12 cellular contexts compared by ENCODE assay signal in the genomic region with DNA sequence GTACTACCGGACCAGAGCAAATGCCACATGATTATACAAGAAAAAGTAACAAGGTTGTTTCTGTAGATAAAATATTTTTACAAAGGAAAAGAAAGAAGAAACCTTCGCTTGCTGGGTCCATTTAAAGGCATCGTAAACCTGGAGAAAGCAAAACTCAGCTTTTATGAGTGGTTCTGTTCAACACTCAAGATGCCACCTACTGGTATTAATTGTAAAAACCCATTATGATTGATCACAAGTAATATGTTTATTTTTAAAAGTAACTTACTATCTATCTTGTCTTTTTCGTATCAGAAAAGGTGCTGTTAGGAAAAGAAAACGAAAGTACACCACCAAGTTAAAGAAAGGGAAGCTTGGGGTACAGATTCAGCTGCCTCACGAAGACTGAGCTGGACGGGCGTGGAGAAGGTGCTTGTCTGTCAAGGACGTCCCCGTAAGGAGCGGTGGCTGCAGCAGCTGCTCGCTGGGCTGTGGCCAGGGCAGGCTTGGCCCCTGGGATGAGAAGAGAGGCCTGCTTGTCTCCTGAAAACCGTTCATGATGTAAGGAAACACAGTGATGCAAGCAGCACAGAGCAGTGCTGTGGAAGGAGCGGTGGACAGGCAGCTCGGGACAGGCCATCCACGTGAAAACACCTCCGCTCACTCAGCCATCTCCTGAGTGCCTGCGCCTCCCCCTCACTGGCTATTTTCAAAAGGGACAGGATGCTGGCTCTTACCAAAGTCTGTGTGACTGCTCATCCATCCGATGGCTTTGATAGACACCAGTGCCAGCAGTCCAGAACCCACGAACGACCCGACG. TPM values are rescaled to one million over a fixed set of nuclear protein-coding genes. Genes with fewer than 3 reads are reported as not detected.
DNase-seq lines count a peak whose midpoint lies in the region; ATAC-seq and TF ChIP-seq lines count a peak whose summit lies in the region.
"Had no signal": no experiment of that assay in that cellular context is flagged by ENCODE, and none has a peak within 500 bp of the region (broad histone marks: within the 10 kb centered on the region; RNA-seq: fewer than 3 reads in every experiment).

No MANE protein-coding gene starts in this region.

- no peak overlapping the region for H3K18ac ChIP-seq in mesenchymal stem cell (ENCODE audit: low read depth in 1 of 2, low read length in 2 of 2)

- H3K9ac ChIP-seq in OCI-LY3 (ENCODE audit: low read length) (peak overlapping the region; percentile 25; the same call in 1 of the 2 replicates), mesenchymal stem cell (ENCODE audit: low read length) (no peak overlapping the region)

- no peaks in the 10 kb centered on the region for H3K27me3 ChIP-seq in OCI-LY3 (ENCODE audit: low read depth, low read length)
- H3K27me3 ChIP-seq in mesenchymal stem cell (ENCODE audit: control insufficient read depth in 1 of 2, insufficient read depth in 1 of 2, low read length in 2 of 2): no peaks in the 10 kb centered on the region
- H3K27me3 ChIP-seq in spleen (replicated peaks in 1 of 7): no peaks in the 10 kb centered on the region
- H3K27me3 ChIP-seq: ascending aorta had no signal

- TF ChIP-seq CTCF in OCI-LY3 (IDR thresholded peaks at IDR 0.05; ENCODE audit: low read depth, low read length) (peak; percentile 47), spleen (IDR thresholded peaks at IDR 0.05 in 8 of 11, conservative IDR thresholded peaks at IDR 0.05 in 3 of 11) (peak in 2 of 11 experiments; percentile 19 to 26)

- H3K9me3 ChIP-seq in OCI-LY3 (ENCODE audit: insufficient read depth, low read length) (no peaks in the 10 kb centered on the region), mesenchymal stem cell (ENCODE audit: control insufficient read depth, low read length) (peaks cover 4% of the 10 kb centered on the region), spleen (no peaks in the 10 kb centered on the region)
- H3K9me3 ChIP-seq: ascending aorta had no signal

- no peak overlapping the region for H3K4ac ChIP-seq in mesenchymal stem cell (ENCODE audit: low read depth in 1 of 2, low read length in 2 of 2)

- peak overlapping the region; percentile 36 for H2AK5ac ChIP-seq in mesenchymal stem cell (ENCODE audit: low read length, severe bottlenecking)

- H2BK5ac ChIP-seq in mesenchymal stem cell (ENCODE audit: low read depth, low read length, poor library complexity, severe bottlenecking): no peak overlapping the region

- H3K4me3 ChIP-seq in OCI-LY3 (ENCODE audit: low read length) (no peak overlapping the region), mesenchymal stem cell (ENCODE audit: insufficient read depth in 1 of 2, low read depth in 1 of 2, low read length in 2 of 2) (no peak overlapping the region), spleen (no peak overlapping the region)
- H3K4me3 ChIP-seq: ascending aorta had no signal

- peaks cover 88% of the 10 kb centered on the region for H3K36me3 ChIP-seq in OCI-LY3 (replicated peaks; ENCODE audit: low read depth, low read length)
- peaks cover 45 to 87% of the 10 kb centered on the region in 2 experiments for H3K36me3 ChIP-seq in mesenchymal stem cell (ENCODE audit: control insufficient read depth in 1 of 2, insufficient read depth in 2 of 2, low read depth in 1 of 2, low read length in 2 of 2)
- peaks cover 4 to 100% (median 58%) of the 10 kb centered on the region in 6 donors for H3K36me3 ChIP-seq in spleen

- no peak for TF ChIP-seq POLR2A in spleen (IDR thresholded peaks at IDR 0.05)

- H2BK12ac ChIP-seq in mesenchymal stem cell (ENCODE audit: low read length in 2 of 2): no peak overlapping the region

- ATAC-seq in GM18909 (IDR thresholded peaks at IDR 0.05; ENCODE audit: poor library complexity, unreplicated experiment) (peak; percentile 22), HG03378 (IDR thresholded peaks at IDR 0.05; ENCODE audit: unreplicated experiment) (no peak)

- H3K23ac ChIP-seq in mesenchymal stem cell (ENCODE audit: low read length in 2 of 2): no peak overlapping the region

- intact Hi-C loops in spleen (cut with DNase I; ENCODE audit: low total_unique reads): no loop called here

- peak overlapping the region; percentile 63 for H3K4me2 ChIP-seq in OCI-LY3 (ENCODE audit: low read length)
- H3K4me2 ChIP-seq in mesenchymal stem cell (ENCODE audit: low read length, poor library complexity, severe bottlenecking): no peak overlapping the region

- peaks cover 73% of the 10 kb centered on the region for H3K79me2 ChIP-seq in OCI-LY3 (ENCODE audit: low read length)

- no peak overlapping the region for H2BK15ac ChIP-seq in mesenchymal stem cell (ENCODE audit: low read depth, poor library complexity, severe bottlenecking)

- no peak overlapping the region for H3K14ac ChIP-seq in mesenchymal stem cell (ENCODE audit: low read length in 2 of 2)

- H4K20me1 ChIP-seq in OCI-LY3 (ENCODE audit: insufficient read depth, low read length): peaks cover 82% of the 10 kb centered on the region

- peaks cover 80% of the 10 kb centered on the region for H3K4me1 ChIP-seq in OCI-LY3 (ENCODE audit: low read length)
- H3K4me1 ChIP-seq in mesenchymal stem cell (ENCODE audit: control insufficient read depth, insufficient read depth, low read depth, low read length): peaks cover 39% of the 10 kb centered on the region
- peaks cover 27 to 78% (median 55%) of the 10 kb centered on the region in 6 donors for H3K4me1 ChIP-seq in spleen

- in situ Hi-C loops in ACHN (cut with HindIII; ENCODE audit: low pct_ligation_motif_present, low pct_unique_long_range_greater_than_20kb, low sequenced_read_pairs): no loop called here

- no peak overlapping the region for H4K91ac ChIP-seq in mesenchymal stem cell (ENCODE audit: low read length)

- 91% methylated on average over 23 of the region's 23 CpGs for whole genome bisulfite sequencing in mesenchymal stem cell
- WGBS in spleen, 5 donors: 76 to 85% (median 82%) methylated on average over 22 to 23 of the region's 23 CpGs

- peaks cover 20% of the 10 kb centered on the region for H3K79me1 ChIP-seq in mesenchymal stem cell (replicated peaks; ENCODE audit: low read length, poor library complexity, severe bottlenecking)

- H4K8ac ChIP-seq in mesenchymal stem cell (ENCODE audit: low read length): no peak overlapping the region

- no peak overlapping the region for H2BK120ac ChIP-seq in mesenchymal stem cell (ENCODE audit: low read depth, low read length)

- peak; percentile 57 for DNase-seq in ACHN
- no peak for DNase-seq in mesenchymal stem cell
- DNase-seq in DMS 273 (lab: John Stamatoyannopoulos, UW; ENCODE audit: unreplicated experiment): no peak
- DNase-seq in NCI-H774 (lab: John Stamatoyannopoulos, UW): no peak
- DNase-seq in spleen: no peak
- DNase-seq: activated CD4-positive, alpha-beta T cell treated with anti-CD3 and anti-CD28 coated beads, Interleukin-2, amount 10 ng/mL, durations not matched to agents 7 days and 5 days; CD4-positive, alpha-beta memory T cell; NCI-H1417 treated with DMSO at 0.1 percent for 48 hours had no signal

- H2AFZ ChIP-seq in OCI-LY3 (ENCODE audit: low read depth, low read length) (no peak overlapping the region), mesenchymal stem cell (ENCODE audit: low read depth, low read length) (no peak overlapping the region)

- peak overlapping the region; percentile 51; the same call in 1 of the 2 replicates for H3K27ac ChIP-seq in OCI-LY3 (ENCODE audit: low read length)
- H3K27ac ChIP-seq in mesenchymal stem cell (ENCODE audit: low read length, poor library complexity, severe bottlenecking): peak overlapping the region; percentile 96
- peak overlapping the region in 3 of 8 donors; percentile 26 to 88 (median 83) for H3K27ac ChIP-seq in spleen

RNA-seq across cellular contexts. Expression of gene SLC15A4, which starts 25.0 kb away (rescaled TPM):
- 20.3 TPM for polyA plus RNA-seq in mesenchymal stem cell (2013, experiment 1 of 2)
- polyA plus RNA-seq in mesenchymal stem cell (2013, experiment 2 of 2): 20.9 TPM
- 10 to 100 TPM; 37.8 to 92.4 (median 49.0) TPM for total RNA-seq in spleen
- 10 to 100 TPM; 19.0 to 22.7 (median 21.6) TPM for polyA plus RNA-seq in spleen

RNA-seq across cellular contexts. Expression of gene GLT1D1, which starts 54.5 kb away (rescaled TPM):
- not detected for polyA plus RNA-seq in mesenchymal stem cell (2013, experiment 1 of 2)
- not detected for polyA plus RNA-seq in mesenchymal stem cell (2013, experiment 2 of 2)
- total RNA-seq in spleen: 10 to 100 TPM in 6 of 7 donors, 1 to 10 TPM in 1; 7.8 to 41.4 (median 21.3) TPM
- 1 to 10 TPM in 2 of 3 donors, under 1 TPM in 1; 0.41 to 3.2 (median 1.6) TPM for polyA plus RNA-seq in spleen
- total RNA-seq: CD4-positive, alpha-beta memory T cell had no signal
- polyA plus RNA-seq: CD4-positive, alpha-beta memory T cell had no signal
